In the genomic region with DNA sequence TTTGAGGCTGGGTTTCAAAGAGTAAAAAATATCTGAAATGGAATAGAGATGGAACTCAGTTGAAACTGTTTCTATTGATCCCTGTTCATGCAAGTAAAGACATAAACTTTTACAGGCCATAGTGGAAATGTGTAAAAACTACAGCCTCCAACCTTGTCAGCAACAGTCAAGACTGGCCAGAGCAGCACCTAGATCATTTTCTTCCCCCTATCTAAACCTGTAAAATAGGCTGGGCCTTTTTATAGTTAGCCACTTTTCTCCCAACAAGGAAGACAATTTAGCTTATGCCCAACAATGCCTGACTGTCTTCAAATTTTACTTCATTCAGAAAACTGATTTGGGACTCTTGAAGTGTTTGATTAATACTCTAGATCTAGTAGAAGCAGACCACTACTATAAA, we compare ENCODE assay signal across 19 cellular contexts.
DNase-seq lines count a peak whose midpoint lies in the region; ATAC-seq and TF ChIP-seq lines count a peak whose summit lies in the region.
"Had no signal": no experiment of that assay in that cellular context is flagged by ENCODE, and none has a peak within 500 bp of the region (broad histone marks: within the 10 kb centered on the region; RNA-seq: fewer than 3 reads in every experiment).

No MANE protein-coding gene starts in this region.

- H3K4me2 ChIP-seq in Loucy (ENCODE audit: low read depth, low read length, poor library complexity, severe bottlenecking), result no peak overlapping the region
- H3K4me2 ChIP-seq: BLaER1 treated with 17β-estradiol and CSF1 and Interleukin-3, amounts not matched to agents 10 nM and 100 nM had no signal

- H3K27ac ChIP-seq in ACC112 (ENCODE audit: low read depth, low read length) (no peak overlapping the region), foreskin keratinocyte (no peak overlapping the region)
- H3K27ac ChIP-seq: BLaER1 treated with 17β-estradiol and CSF1 and Interleukin-3, amounts not matched to agents 10 nM and 100 nM; C4-2B had no signal

- ATAC-seq in left colon (peak; percentile 93), GM18867 (IDR thresholded peaks at IDR 0.05; ENCODE audit: unreplicated experiment) (no peak), foreskin keratinocyte (no peak), GM21447 (IDR thresholded peaks at IDR 0.05; ENCODE audit: unreplicated experiment) (no peak)
- ATAC-seq: CD8-positive, alpha-beta T cell had no signal

- no peak overlapping the region for H3K9ac ChIP-seq in Loucy (ENCODE audit: low read depth, low read length, poor library complexity, severe bottlenecking)
- H3K9ac ChIP-seq: BLaER1 treated with 17β-estradiol and CSF1 and Interleukin-3, amounts not matched to agents 10 nM and 100 nM had no signal

- H3K9me2 ChIP-seq in Loucy (replicated peaks; ENCODE audit: low read depth, low read length), result no peaks in the 10 kb centered on the region

- no peaks in the 10 kb centered on the region for H3F3A ChIP-seq in Loucy (ENCODE audit: low read depth)

- H3K4me3 ChIP-seq in ACC112 (ENCODE audit: low read depth, low read length) (no peak overlapping the region), Loucy (ENCODE audit: low read length, poor library complexity, severe bottlenecking) (no peak overlapping the region)
- H3K4me3 ChIP-seq: BLaER1 treated with 17β-estradiol and CSF1 and Interleukin-3, amounts not matched to agents 10 nM and 100 nM; GM12878 had no signal

- H3K79me2 ChIP-seq in ACC112 (ENCODE audit: control insufficient read depth, insufficient read depth, low read length, unreplicated experiment) (no peaks in the 10 kb centered on the region), Loucy (ENCODE audit: insufficient read depth, low read length) (no peaks in the 10 kb centered on the region)

- H2AFZ ChIP-seq in ACC112 (ENCODE audit: low read length, unreplicated experiment) (peak overlapping the region; percentile 12), Loucy (ENCODE audit: low read length) (peak overlapping the region; percentile 40; the same call in 1 of the 2 replicates)

- no peaks in the 10 kb centered on the region for H4K20me1 ChIP-seq in Loucy (ENCODE audit: insufficient read depth, low read length, poor library complexity, severe bottlenecking)
- H4K20me1 ChIP-seq: BLaER1 treated with 17β-estradiol and CSF1 and Interleukin-3, amounts not matched to agents 10 nM and 100 nM had no signal

- no peak for DNase-seq in left colon
- no peak for DNase-seq in foreskin keratinocyte
- DNase-seq: 8988T; AML-193; CD4-positive, alpha-beta T cell; CD8-positive, alpha-beta T cell; DMS 273 treated with DMSO at 0.1 percent for 48 hours; DMS153; DMS79; DND-41; EL; GDM1 had no signal

- no peaks in the 10 kb centered on the region for H3K9me3 ChIP-seq in Loucy (ENCODE audit: insufficient read depth, low read depth, low read length)

- H3K36me3 ChIP-seq in ACC112 (ENCODE audit: insufficient read depth, low read length) (no peaks in the 10 kb centered on the region), Loucy (ENCODE audit: insufficient read depth, low read length) (no peaks in the 10 kb centered on the region)
- H3K36me3 ChIP-seq: BLaER1 treated with 17β-estradiol and CSF1 and Interleukin-3, amounts not matched to agents 10 nM and 100 nM had no signal

- peaks cover 11% of the 10 kb centered on the region for H3K4me1 ChIP-seq in ACC112 (ENCODE audit: control insufficient read depth, insufficient read depth, low read length, unreplicated experiment)
- no peaks in the 10 kb centered on the region for H3K4me1 ChIP-seq in Loucy (ENCODE audit: insufficient read depth, low read length, poor library complexity, severe bottlenecking)
- H3K4me1 ChIP-seq in foreskin keratinocyte, result no peaks in the 10 kb centered on the region

- no peaks in the 10 kb centered on the region for H3K27me3 ChIP-seq in ACC112 (ENCODE audit: insufficient read depth, low read length)
- no peaks in the 10 kb centered on the region for H3K27me3 ChIP-seq in Loucy (ENCODE audit: insufficient read depth, low read length, poor library complexity, severe bottlenecking)
- no peaks in the 10 kb centered on the region for H3K27me3 ChIP-seq in foreskin keratinocyte
- H3K27me3 ChIP-seq: BLaER1 treated with 17β-estradiol and CSF1 and Interleukin-3, amounts not matched to agents 10 nM and 100 nM had no signal

- intact Hi-C loops in left colon (cut with DNase I, micrococcal nuclease), result no loop called here

- TF ChIP-seq CTCF in Loucy (conservative IDR thresholded peaks at IDR 0.05; ENCODE audit: low read length) (no peak), foreskin keratinocyte (conservative IDR thresholded peaks at IDR 0.05) (no peak)
